ENCODE assay signal across 16 cellular contexts in the genomic region with DNA sequence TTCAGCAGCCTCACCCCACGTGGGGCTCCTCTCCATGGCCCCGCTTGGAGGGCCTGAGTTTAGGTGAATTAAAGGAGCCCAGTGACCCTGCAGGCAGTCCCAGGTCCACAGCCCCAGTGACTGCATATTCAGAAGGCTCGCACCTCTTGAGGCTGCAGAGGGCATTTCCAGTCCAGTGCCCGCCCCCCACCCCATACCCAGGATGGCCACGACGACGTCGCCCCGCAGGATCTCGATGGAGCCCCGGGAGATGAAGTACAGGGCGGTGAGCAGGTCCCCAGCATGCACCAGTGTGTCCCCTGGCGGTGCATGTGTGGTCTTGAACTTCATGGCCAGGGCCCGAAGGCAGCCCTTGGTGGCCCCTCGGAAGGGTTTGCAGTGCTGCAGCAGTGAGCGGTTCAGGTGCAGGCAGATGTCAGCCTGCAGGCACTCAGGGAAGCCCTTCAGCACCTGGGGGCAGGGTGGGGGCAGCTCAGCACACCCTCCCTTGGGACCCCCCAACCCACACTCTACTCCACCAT. TPM values are rescaled to one million over a fixed set of nuclear protein-coding genes. Genes with fewer than 3 reads are reported as not detected.
DNase-seq lines count a peak whose midpoint lies in the region; ATAC-seq and TF ChIP-seq lines count a peak whose summit lies in the region.
"Had no signal": no experiment of that assay in that cellular context is flagged by ENCODE, and none has a peak within 500 bp of the region (broad histone marks: within the 10 kb centered on the region; RNA-seq: fewer than 3 reads in every experiment).

No MANE protein-coding gene starts in this region.

- peaks cover 1% of the 10 kb centered on the region for H3K4me1 ChIP-seq in RWPE2 (ENCODE audit: insufficient read depth, poor library complexity, severe bottlenecking)
- peaks cover 9% of the 10 kb centered on the region for H3K4me1 ChIP-seq in mesenchymal stem cell (ENCODE audit: control insufficient read depth, insufficient read depth, low read depth, low read length)
- peaks cover 64% of the 10 kb centered on the region for H3K4me1 ChIP-seq in stomach smooth muscle (ENCODE audit: control insufficient read depth, insufficient read depth, low read length)
- H3K4me1 ChIP-seq: right lobe of liver, SJSA1 had no signal

- H3K27ac ChIP-seq in RWPE2 (ENCODE audit: poor library complexity, severe bottlenecking) (no peak overlapping the region), mesenchymal stem cell (ENCODE audit: low read length, poor library complexity, severe bottlenecking) (no peak overlapping the region), stomach smooth muscle (ENCODE audit: low read length) (peak overlapping the region; percentile 11)
- H3K27ac ChIP-seq: ovary, right lobe of liver, SJSA1, VCaP had no signal

- H3K14ac ChIP-seq in mesenchymal stem cell (ENCODE audit: low read length in 2 of 2), result peak overlapping the region in 1 of 2 experiments; percentile 81

- no peaks in the 10 kb centered on the region for H3K27me3 ChIP-seq in RWPE2 (ENCODE audit: insufficient read depth, poor library complexity, severe bottlenecking)
- H3K27me3 ChIP-seq in mesenchymal stem cell (ENCODE audit: control insufficient read depth in 1 of 2, insufficient read depth in 1 of 2, low read length in 2 of 2), result peaks cover 27 to 48% of the 10 kb centered on the region in 2 experiments
- H3K27me3 ChIP-seq in stomach smooth muscle (ENCODE audit: control insufficient read depth in 1 of 2, insufficient read depth in 2 of 2, low read length in 2 of 2), result no peaks in the 10 kb centered on the region
- H3K27me3 ChIP-seq: ovary, right lobe of liver, SJSA1 had no signal

- H3K9ac ChIP-seq in mesenchymal stem cell (ENCODE audit: low read length) (no peak overlapping the region), stomach smooth muscle (ENCODE audit: low read length in 2 of 2) (no peak overlapping the region)

- WGBS in mesenchymal stem cell, result 88% methylated on average over 16 of the region's 16 CpGs

- no peak overlapping the region for H2BK5ac ChIP-seq in mesenchymal stem cell (ENCODE audit: low read depth, low read length, poor library complexity, severe bottlenecking)

- H2BK120ac ChIP-seq in mesenchymal stem cell (ENCODE audit: low read depth, low read length), result peak overlapping the region; percentile 54

- DNase-seq in cardiac septum (ENCODE audit: low spot score), result peak; percentile 59
- no peak for DNase-seq in Right ventricle myocardium superior
- DNase-seq in RWPE2 (ENCODE audit: low spot score), result peak; percentile 40
- no peak for DNase-seq in mesenchymal stem cell
- no peak for DNase-seq in GM03348 (ENCODE audit: low spot score)
- DNase-seq: activated CD4-positive, alpha-beta memory T cell treated with anti-CD3 and anti-CD28 coated beads, Interleukin-2, amount 10 ng/mL, durations not matched to agents 7 days and 5 days; stimulated activated CD4-positive, alpha-beta T cell treated with anti-CD3 and anti-CD28 coated beads, Interleukin-1b, Interleukin-23, amount 100 ng/mL, for 48 hours; stimulated activated naive B cell treated with anti-CD40 and anti-IgM and Interleukin-4, amounts not matched to agents 10 μg/mL and 1 μg/mL and 100 μg/mL, for 72 hours had no signal

- H2BK12ac ChIP-seq in mesenchymal stem cell (ENCODE audit: low read length in 2 of 2), result peak overlapping the region in 1 of 2 experiments; percentile 22

- H3K79me1 ChIP-seq in mesenchymal stem cell (replicated peaks; ENCODE audit: low read length, poor library complexity, severe bottlenecking), result no peaks in the 10 kb centered on the region

- H3K4ac ChIP-seq in mesenchymal stem cell (ENCODE audit: low read depth in 1 of 2, low read length in 2 of 2), result peak overlapping the region in 1 of 2 experiments; percentile 6

- H2AFZ ChIP-seq in mesenchymal stem cell (ENCODE audit: low read depth, low read length), result no peak overlapping the region

- peak overlapping the region; percentile 58 for H4K91ac ChIP-seq in mesenchymal stem cell (ENCODE audit: low read length)

- H3K36me3 ChIP-seq in RWPE2 (ENCODE audit: low read depth), result no peaks in the 10 kb centered on the region
- no peaks in the 10 kb centered on the region for H3K36me3 ChIP-seq in mesenchymal stem cell (ENCODE audit: control insufficient read depth in 1 of 2, insufficient read depth in 2 of 2, low read depth in 1 of 2, low read length in 2 of 2)
- peaks cover 13 to 26% of the 10 kb centered on the region in 2 donors for H3K36me3 ChIP-seq in stomach smooth muscle (ENCODE audit: control insufficient read depth in 2 of 2, insufficient read depth in 2 of 2, low read length in 2 of 2)
- H3K36me3 ChIP-seq: ovary, right lobe of liver, SJSA1 had no signal

- H3K18ac ChIP-seq in mesenchymal stem cell (ENCODE audit: low read depth in 1 of 2, low read length in 2 of 2), result peak overlapping the region in 1 of 2 experiments; percentile 72

- H3K4me2 ChIP-seq in mesenchymal stem cell (ENCODE audit: low read length, poor library complexity, severe bottlenecking), result no peak overlapping the region

- no peak overlapping the region for H4K8ac ChIP-seq in mesenchymal stem cell (ENCODE audit: low read length)

- H2BK15ac ChIP-seq in mesenchymal stem cell (ENCODE audit: low read depth, poor library complexity, severe bottlenecking), result no peak overlapping the region

- intact Hi-C loops in cardiac septum (cut with DNase I) (no loop called here), Right ventricle myocardium superior (cut with DNase I) (no loop called here)

- H3K4me3 ChIP-seq in RWPE2 (ENCODE audit: severe bottlenecking), result no peak overlapping the region
- no peak overlapping the region for H3K4me3 ChIP-seq in mesenchymal stem cell (ENCODE audit: insufficient read depth in 1 of 2, low read depth in 1 of 2, low read length in 2 of 2)
- H3K4me3 ChIP-seq in stomach smooth muscle (ENCODE audit: low read length in 2 of 2), result no peak overlapping the region
- H3K4me3 ChIP-seq: ovary, right lobe of liver, SJSA1 had no signal

- ATAC-seq in Right ventricle myocardium superior (ENCODE audit: poor library complexity) (no peak), RWPE2 (ENCODE audit: low read depth) (no peak), HG03439 (IDR thresholded peaks at IDR 0.05; ENCODE audit: unreplicated experiment) (no peak), GM19463 (IDR thresholded peaks at IDR 0.05; ENCODE audit: unreplicated experiment) (no peak)
- ATAC-seq: activated naive CD4-positive, alpha-beta T cell treated with anti-CD3 and anti-CD28 coated beads, Interleukin-2, amount 50 U/mL, for 72 hours; right lobe of liver; stimulated activated naive B cell treated with anti-CD40 and anti-IgM and Interleukin-4, amounts not matched to agents 10 μg/mL and 1 μg/mL and 100 μg/mL, for 72 hours had no signal

- no peak overlapping the region for H3K23ac ChIP-seq in mesenchymal stem cell (ENCODE audit: low read length in 2 of 2)

- no peaks in the 10 kb centered on the region for H3K9me3 ChIP-seq in RWPE2 (ENCODE audit: severe bottlenecking)
- H3K9me3 ChIP-seq in mesenchymal stem cell (ENCODE audit: control insufficient read depth, low read length), result no peaks in the 10 kb centered on the region
- H3K9me3 ChIP-seq in stomach smooth muscle (ENCODE audit: control insufficient read depth in 2 of 2, low read length in 2 of 2), result no peaks in the 10 kb centered on the region
- H3K9me3 ChIP-seq: ovary, right lobe of liver, SJSA1 had no signal

- no peak overlapping the region for H2AK5ac ChIP-seq in mesenchymal stem cell (ENCODE audit: low read length, severe bottlenecking)

- TF ChIP-seq CTCF in RWPE2 (IDR thresholded peaks at IDR 0.05; ENCODE audit: poor library complexity, severe bottlenecking), result no peak

RNA-seq across cellular contexts. Expression of a gene that starts 28.1 kb away (rescaled TPM):
- total RNA-seq in cardiac septum (61.9 TPM), Right ventricle myocardium superior (88.9 TPM)
- 0.87 TPM for polyA plus RNA-seq in mesenchymal stem cell (2013, experiment 1 of 2)
- 0.92 TPM for polyA plus RNA-seq in mesenchymal stem cell (2013, experiment 2 of 2)
- total RNA-seq: SJSA1 had no signal

RNA-seq across cellular contexts. Expression of a gene that starts 40.8 kb away (rescaled TPM):
- 26.5 TPM for total RNA-seq in cardiac septum
- 10.0 TPM for total RNA-seq in Right ventricle myocardium superior
- 4.7 TPM for polyA plus RNA-seq in mesenchymal stem cell (2013, experiment 1 of 2)
- polyA plus RNA-seq in mesenchymal stem cell (2013, experiment 2 of 2), result 3.5 TPM
- total RNA-seq: SJSA1 had no signal

Comparison
In these comparisons a context has a peak if more than half of its experiments do, and no peak if none do; other contexts are left out.
1. DNase-seq: peak in cardiac septum (single experiment) and RWPE2 (single experiment); none in Right ventricle myocardium superior (single experiment), mesenchymal stem cell (single experiment) and GM03348 (single experiment).